ENCODE assay signal across 9 cellular contexts in genomic region chr6:30681696-30682180, GRCh38. TPM values are rescaled to one million over a fixed set of nuclear protein-coding genes. Genes with fewer than 3 reads are reported as not detected.
DNase-seq lines count a peak whose midpoint lies in the region; ATAC-seq and TF ChIP-seq lines count a peak whose summit lies in the region.
"Had no signal": no experiment of that assay in that cellular context is flagged by ENCODE, and none has a peak within 500 bp of the region (broad histone marks: within the 10 kb centered on the region; RNA-seq: fewer than 3 reads in every experiment).

No MANE protein-coding gene starts in this region.

- ATAC-seq in central memory CD8-positive, alpha-beta T cell (replicated peaks; ENCODE audit: extremely low read depth, poor library complexity, severe bottlenecking) = no peak
- ATAC-seq in HG03045 (IDR thresholded peaks at IDR 0.05; ENCODE audit: unreplicated experiment) = no peak

- H3K9ac ChIP-seq in BLaER1 treated with 17β-estradiol and CSF1 and Interleukin-3, amounts not matched to agents 10 nM and 100 nM = peak overlapping the region; percentile 91 to 100 (median 99)

- DNase-seq in MG63 = no peak
- no peak for DNase-seq in central memory CD8-positive, alpha-beta T cell (ENCODE audit: low spot score in 2 of 2)
- DNase-seq in nephron progenitor cell = no peak
- no peak for DNase-seq in NCI-H1436 treated with DMSO at 0.1 percent for 48 hours (lab: John Stamatoyannopoulos, UW)
- no peak for DNase-seq in HAP-1 (ENCODE audit: low spot score in 2 of 2)
- DNase-seq in EL = no peak
- DNase-seq: NCI-H1048 had no signal

- H3K4me1 ChIP-seq in BLaER1 treated with 17β-estradiol and CSF1 and Interleukin-3, amounts not matched to agents 10 nM and 100 nM = peaks cover 20 to 50% (median 45%) of the 10 kb centered on the region in 10 experiments
- peaks cover 39% of the 10 kb centered on the region for H3K4me1 ChIP-seq in HAP-1

- H3K36me3 Mint-ChIP-seq in central memory CD8-positive, alpha-beta T cell (ENCODE audit: insufficient read depth) = peaks cover 69% of the 10 kb centered on the region
- peaks cover 38% of the 10 kb centered on the region for H3K36me3 Mint-ChIP-seq in nephron progenitor cell (ENCODE audit: low read depth)

- TF ChIP-seq CTCF in nephron progenitor cell (IDR thresholded peaks at IDR 0.05) = no peak

- peak overlapping the region; percentile 92 for H3K4me3 Mint-ChIP-seq in central memory CD8-positive, alpha-beta T cell
- H3K4me3 Mint-ChIP-seq in nephron progenitor cell = peak overlapping the region; percentile 87

- H3K36me3 ChIP-seq in BLaER1 treated with 17β-estradiol and CSF1 and Interleukin-3, amounts not matched to agents 10 nM and 100 nM = peaks cover 50 to 81% (median 78%) of the 10 kb centered on the region in 11 experiments
- H3K36me3 ChIP-seq in MG63 (peaks cover 45% of the 10 kb centered on the region), HAP-1 (replicated peaks) (peaks cover 28% of the 10 kb centered on the region)

- peak overlapping the region; percentile 90 to 100 (median 98) for H3K4me2 ChIP-seq in BLaER1 treated with 17β-estradiol and CSF1 and Interleukin-3, amounts not matched to agents 10 nM and 100 nM

- H3K9me3 ChIP-seq in BLaER1 treated with 17β-estradiol and CSF1 and Interleukin-3, amounts not matched to agents 10 nM and 100 nM (replicated peaks in 1 of 11) = no peaks in the 10 kb centered on the region
- H3K9me3 ChIP-seq in MG63 (no peaks in the 10 kb centered on the region), HAP-1 (no peaks in the 10 kb centered on the region)

- peak overlapping the region; percentile 83 to 100 (median 96) for H3K4me3 ChIP-seq in BLaER1 treated with 17β-estradiol and CSF1 and Interleukin-3, amounts not matched to agents 10 nM and 100 nM
- H3K4me3 ChIP-seq in MG63 (peak overlapping the region; percentile 98), HAP-1 (no peak overlapping the region)

- H3K27ac ChIP-seq in BLaER1 treated with 17β-estradiol and CSF1 and Interleukin-3, amounts not matched to agents 10 nM and 100 nM = peak overlapping the region; percentile 78 to 100 (median 99)

- H3K27ac Mint-ChIP-seq in central memory CD8-positive, alpha-beta T cell (ENCODE audit: low read depth) = peak overlapping the region; percentile 99
- H3K27ac Mint-ChIP-seq in nephron progenitor cell = no peak overlapping the region

- H3K27me3 ChIP-seq in BLaER1 treated with 17β-estradiol and CSF1 and Interleukin-3, amounts not matched to agents 10 nM and 100 nM = no peaks in the 10 kb centered on the region
- H3K27me3 ChIP-seq in MG63 (no peaks in the 10 kb centered on the region), HAP-1 (ENCODE audit: low read depth) (no peaks in the 10 kb centered on the region)

- no peaks in the 10 kb centered on the region for H3K27me3 Mint-ChIP-seq in central memory CD8-positive, alpha-beta T cell
- peaks cover 9% of the 10 kb centered on the region for H3K27me3 Mint-ChIP-seq in nephron progenitor cell (ENCODE audit: low read depth, poor library complexity)

- H3K9me3 Mint-ChIP-seq in central memory CD8-positive, alpha-beta T cell = no peaks in the 10 kb centered on the region
- H3K9me3 Mint-ChIP-seq in nephron progenitor cell = no peaks in the 10 kb centered on the region

- peaks cover 61% of the 10 kb centered on the region for H3K4me1 Mint-ChIP-seq in central memory CD8-positive, alpha-beta T cell
- H3K4me1 Mint-ChIP-seq in nephron progenitor cell = peaks cover 71% of the 10 kb centered on the region

- in situ Hi-C loops in HAP-1 (cut with MboI; ENCODE audit: low sequenced_read_pairs) = no loop called here

- peaks cover 67 to 92% (median 82%) of the 10 kb centered on the region in 11 experiments for H4K20me1 ChIP-seq in BLaER1 treated with 17β-estradiol and CSF1 and Interleukin-3, amounts not matched to agents 10 nM and 100 nM

RNA-seq across cellular contexts. Expression of gene PPP1R18, which starts 4.7 kb away (rescaled TPM):
- total RNA-seq in MG63 (2014; rRNA removed; shearing (Covaris generic); ENCODE audit: low replicate concordance) = 31.1 and 32.0 TPM in 2 replicates

RNA-seq across cellular contexts. Expression of gene DHX16, which starts 8.9 kb away (rescaled TPM):
- total RNA-seq in MG63 (2014; rRNA removed; shearing (Covaris generic); ENCODE audit: low replicate concordance) = 16.6 and 24.2 TPM in 2 replicates

RNA-seq across cellular contexts. Expression of gene NRM, which starts 9.0 kb away (rescaled TPM):
- total RNA-seq in MG63 (2014; rRNA removed; shearing (Covaris generic); ENCODE audit: low replicate concordance) = 0.25 and 3.4 TPM in 2 replicates

RNA-seq across cellular contexts. Expression of gene C6orf136, which starts 34.8 kb away (rescaled TPM):
- total RNA-seq in MG63 (2014; rRNA removed; shearing (Covaris generic); ENCODE audit: low replicate concordance) = 1.9 and 3.2 TPM in 2 replicates

RNA-seq across cellular contexts. Expression of gene MDC1, which starts 35.3 kb away (rescaled TPM):
- total RNA-seq in MG63 (2014; rRNA removed; shearing (Covaris generic); ENCODE audit: low replicate concordance) = 5.4 and 10.8 TPM in 2 replicates
